Comparison of ENCODE assay signal across 20 cellular contexts in genomic region chr1:228017356-228018124, GRCh38. TPM values are rescaled to one million over a fixed set of nuclear protein-coding genes. Genes with fewer than 3 reads are reported as not detected.
DNase-seq lines count a peak whose midpoint lies in the region; ATAC-seq, FAIRE-seq and TF ChIP-seq lines count a peak whose summit lies in the region.
"Had no signal": no experiment of that assay in that cellular context is flagged by ENCODE, and none has a peak within 500 bp of the region (broad histone marks: within the 10 kb centered on the region; RNA-seq: fewer than 3 reads in every experiment).

No MANE protein-coding gene starts in this region.

- intact Hi-C loops in right lobe of liver (cut with DNase I) (no loop called here), HepG2 (cut with micrococcal nuclease; ENCODE audit: unreplicated experiment) (no loop called here), dorsolateral prefrontal cortex (cut with DNase I) (no loop called here), aorta (cut with DNase I) (no loop called here)

- peaks cover 10% of the 10 kb centered on the region for H3K27me3 Mint-ChIP-seq in neural progenitor cell (ENCODE audit: insufficient read depth, low read depth)
- peaks cover 0 to 6% (median 2%) of the 10 kb centered on the region in 3 donors for H3K27me3 Mint-ChIP-seq in immature natural killer cell (ENCODE audit: low read depth in 3 of 3)

- TF ChIP-seq POLR2A in right lobe of liver (IDR thresholded peaks at IDR 0.05): no peak
- TF ChIP-seq POLR2A in HepG2 (IDR thresholded peaks at IDR 0.05; ENCODE audit: insufficient read depth in 1 of 2, low read depth in 2 of 2, low read length in 2 of 2): no peak

- no peak for TF ChIP-seq RAD21 in HepG2 (CRISPR knock-in tag; IDR thresholded peaks at IDR 0.05)

- H3K4me3 Mint-ChIP-seq in neural progenitor cell (no peak overlapping the region), immature natural killer cell (no peak overlapping the region)

- H3K36me3 ChIP-seq in right lobe of liver: no peaks in the 10 kb centered on the region
- no peaks in the 10 kb centered on the region for H3K36me3 ChIP-seq in HepG2 (replicated peaks in 1 of 2; ENCODE audit: control insufficient read depth in 1 of 2, insufficient read depth in 2 of 2, low read length in 2 of 2)
- H3K36me3 ChIP-seq in neural progenitor cell: no peaks in the 10 kb centered on the region
- H3K36me3 ChIP-seq in aorta (ENCODE audit: control insufficient read depth in 1 of 2, insufficient read depth in 2 of 2, low read length in 1 of 2): no peaks in the 10 kb centered on the region

- 86% methylated on average over 8 of the region's 16 CpGs for WGBS in right lobe of liver (ENCODE audit: insufficient coverage, low coverage, low lambda C conversion rate, missing lambda C conversion rate)
- WGBS in HepG2 (ENCODE audit: low lambda C conversion rate): 28% methylated on average over 14 of the region's 16 CpGs
- 94 to 96% methylated on average over 16 of the region's 16 CpGs for WGBS in aorta, 2 donors

- no peak for ATAC-seq in right lobe of liver
- ATAC-seq in HepG2: no peak
- no peak for ATAC-seq in aorta (ENCODE audit: low FRiP score)
- ATAC-seq in GM19328 (IDR thresholded peaks at IDR 0.05; ENCODE audit: unreplicated experiment): no peak
- ATAC-seq in GM19395 (IDR thresholded peaks at IDR 0.05; ENCODE audit: unreplicated experiment): no peak
- ATAC-seq: K562, Panc1, Right ventricle myocardium inferior had no signal

- no peak for TF ChIP-seq CTCF in right lobe of liver (IDR thresholded peaks at IDR 0.05)
- no peak for TF ChIP-seq CTCF in HepG2 (CRISPR knock-in tag; IDR thresholded peaks at IDR 0.05)
- no peak for TF ChIP-seq CTCF in dorsolateral prefrontal cortex (IDR thresholded peaks at IDR 0.05 in 54 of 56, conservative IDR thresholded peaks at IDR 0.05 in 2 of 56; ENCODE audit: low read depth in 1 of 56, partially characterized antibody in 56 of 56)
- TF ChIP-seq CTCF in neural progenitor cell (IDR thresholded peaks at IDR 0.05): no peak

- H3K27ac ChIP-seq in right lobe of liver (no peak overlapping the region), HepG2 (ENCODE audit: extremely low read length, insufficient read depth, low read length) (no peak overlapping the region), dorsolateral prefrontal cortex (no peak overlapping the region), neural progenitor cell (no peak overlapping the region), aorta (ENCODE audit: low read depth in 1 of 2, low read length in 2 of 2) (no peak overlapping the region)

- in situ Hi-C loops in HepG2 (cut with HindIII; ENCODE audit: extremely low pct_ligation_motif_present, low pct_unique_long_range_greater_than_20kb): no loop called here

- H3K9me3 ChIP-seq in right lobe of liver (no peaks in the 10 kb centered on the region), HepG2 (ENCODE audit: low read length) (no peaks in the 10 kb centered on the region), neural progenitor cell (ENCODE audit: low read depth) (no peaks in the 10 kb centered on the region), aorta (ENCODE audit: control insufficient read depth, low read length) (no peaks in the 10 kb centered on the region)

- no peaks in the 10 kb centered on the region for H3K9me3 Mint-ChIP-seq in neural progenitor cell
- H3K9me3 Mint-ChIP-seq in immature natural killer cell: no peaks in the 10 kb centered on the region

- H3K4me3 ChIP-seq in right lobe of liver (no peak overlapping the region), HepG2 (replicated peaks in 1 of 3; ENCODE audit: insufficient read depth in 1 of 3, low read depth in 2 of 3, low read length in 3 of 3) (no peak overlapping the region), dorsolateral prefrontal cortex (no peak overlapping the region), neural progenitor cell (no peak overlapping the region), aorta (ENCODE audit: low read length in 2 of 2) (no peak overlapping the region)
- H3K4me3 ChIP-seq: K562 had no signal

- CTCF ChIA-PET in HepG2 (lab: Yijun Ruan, JAX; ENCODE audit: low intra/inter-chr PET ratio, low total read pairs): no interaction called here

- H3K36me3 Mint-ChIP-seq in neural progenitor cell (peaks cover 10% of the 10 kb centered on the region), immature natural killer cell (no peaks in the 10 kb centered on the region)

- no peaks in the 10 kb centered on the region for H3F3A ChIP-seq in neural progenitor cell (ENCODE audit: low read depth)

- H3K4me2 ChIP-seq in HepG2 (ENCODE audit: low read depth, low read length) (no peak overlapping the region), neural progenitor cell (no peak overlapping the region)

- H3K4me1 ChIP-seq in right lobe of liver: no peaks in the 10 kb centered on the region
- H3K4me1 ChIP-seq in HepG2 (ENCODE audit: insufficient read depth, low read length): no peaks in the 10 kb centered on the region
- no peaks in the 10 kb centered on the region for H3K4me1 ChIP-seq in neural progenitor cell
- no peaks in the 10 kb centered on the region for H3K4me1 ChIP-seq in aorta (ENCODE audit: control insufficient read depth in 1 of 2, insufficient read depth in 2 of 2, low read length in 2 of 2)

- H3K27ac Mint-ChIP-seq in neural progenitor cell (peak overlapping the region; percentile 54), immature natural killer cell (no peak overlapping the region)

- no TSS peak for BruUV-seq in HepG2 (replicated peaks; lab: Mats Ljungman, UMichigan)

- H3K9ac ChIP-seq in HepG2 (ENCODE audit: insufficient read depth, low read depth, low read length): no peak overlapping the region
- no peak overlapping the region for H3K9ac ChIP-seq in neural progenitor cell

- H4K20me1 ChIP-seq in HepG2 (ENCODE audit: insufficient read depth, low read length) (no peaks in the 10 kb centered on the region), neural progenitor cell (ENCODE audit: low read depth) (no peaks in the 10 kb centered on the region)

- H3K79me2 ChIP-seq in HepG2 (ENCODE audit: insufficient read depth, low read length) (no peaks in the 10 kb centered on the region), neural progenitor cell (ENCODE audit: low read depth) (no peaks in the 10 kb centered on the region)

- peaks cover 27% of the 10 kb centered on the region for H3K4me1 Mint-ChIP-seq in neural progenitor cell
- no peaks in the 10 kb centered on the region for H3K4me1 Mint-ChIP-seq in immature natural killer cell

- H3K27me3 ChIP-seq in right lobe of liver (no peaks in the 10 kb centered on the region), HepG2 (ENCODE audit: control insufficient read depth in 1 of 2, insufficient read depth in 2 of 2, low read length in 2 of 2) (peaks cover 6 to 49% of the 10 kb centered on the region in 2 experiments), dorsolateral prefrontal cortex (peaks cover 0 to 10% (median 0%) of the 10 kb centered on the region in 45 donors), neural progenitor cell (peaks cover 96% of the 10 kb centered on the region), aorta (ENCODE audit: control insufficient read depth in 1 of 2, insufficient read depth in 2 of 2, low read length in 1 of 2) (no peaks in the 10 kb centered on the region)

- POLR2A ChIA-PET in HepG2 (lab: Yijun Ruan, JAX): no interaction called here

- TF ChIP-seq EP300 in HepG2 (IDR thresholded peaks at IDR 0.05; ENCODE audit: low read depth in 2 of 2, low read length in 2 of 2) (no peak), HepG2 (CRISPR knock-in tag; IDR thresholded peaks at IDR 0.05; ENCODE audit: borderline replicate concordance) (no peak)

- DNase-seq in right lobe of liver (peak in 2 of 3 donors; percentile 14 to 27), HepG2 (ENCODE audit: low spot score) (no peak), dorsolateral prefrontal cortex (peak in 6 of 10 donors; percentile 14 to 23 (median 19)), neural progenitor cell (ENCODE audit: low spot score) (no peak), aorta (peak; percentile 24 to 49), immature natural killer cell (no peak)
- DNase-seq: ACHN, AML-193, NCI-H1105, NCI-H2081, NCI-H2171 treated with DMSO at 0.1 percent for 48 hours, NCI-H446 treated with DMSO at 0.1 percent for 48 hours had no signal

- FAIRE-seq in HepG2 (lab: Jason Lieb, UNC): no peak
- FAIRE-seq: G401.6, H1, K562 had no signal

- H2AFZ ChIP-seq in HepG2 (ENCODE audit: low read length) (no peak overlapping the region), neural progenitor cell (replicated peaks) (no peak overlapping the region)

TF ChIP-seq in HepG2, 621 proteins besides CTCF, POLR2A, EP300 and RAD21 (continues in another document):
- TF ChIP-seq TCF12 (IDR thresholded peaks at IDR 0.05) (no peak), TCF12 (CRISPR knock-in tag; IDR thresholded peaks at IDR 0.05) (no peak), ZNF883 (CRISPR knock-in tag; IDR thresholded peaks at IDR 0.05; ENCODE audit: not compliant biosample characterization) (no peak), TBL1XR1 (IDR thresholded peaks at IDR 0.05; ENCODE audit: borderline replicate concordance, low read length, partially characterized antibody) (no peak)

RNA-seq across cellular contexts. Expression of gene WNT3A, which starts 10.7 kb away (rescaled TPM):
- not detected for total RNA-seq in right lobe of liver
- total RNA-seq in HepG2 (2016; rRNA removed; fragmentation: Illumina TruSeq; extraction: Trizol): not detected in 2 replicates
- not detected in 2 replicates for total RNA-seq in HepG2 (2016; cell fraction: cytosol; rRNA removed; fragmentation: Illumina TruSeq; extraction: Trizol; ENCODE audit: low read depth)
- not detected in 2 replicates for total RNA-seq in HepG2 (2016; cell fraction: insoluble cytoplasmic fraction; rRNA removed; fragmentation: Illumina TruSeq; extraction: Trizol)
- total RNA-seq in HepG2 (2016; cell fraction: membrane; rRNA removed; fragmentation: Illumina TruSeq; extraction: Trizol): not detected in 2 replicates
- not detected in 2 replicates for total RNA-seq in HepG2 (2016; cell fraction: nucleus; rRNA removed; fragmentation: Illumina TruSeq; extraction: Trizol)
- not detected in 2 replicates for polyA plus RNA-seq in HepG2 (2011; rRNA removed)
- not detected in 2 replicates for polyA plus RNA-seq in HepG2 (2011; cell fraction: cytosol; rRNA removed)
- not detected in 2 replicates for polyA plus RNA-seq in HepG2 (2011; cell fraction: nucleus; rRNA removed)
- not detected in 2 replicates for polyA plus RNA-seq in HepG2 (2012)
- not detected in 2 replicates for polyA plus RNA-seq in HepG2 (2016; cell fraction: cytosol; fragmentation: Illumina TruSeq; extraction: Trizol; ENCODE audit: low read depth)
- not detected in 2 replicates for polyA plus RNA-seq in HepG2 (2016; cell fraction: insoluble cytoplasmic fraction; fragmentation: Illumina TruSeq; extraction: Trizol; ENCODE audit: low read depth)
- not detected in 2 replicates for polyA plus RNA-seq in HepG2 (2016; cell fraction: membrane; fragmentation: Illumina TruSeq; extraction: Trizol; ENCODE audit: low read depth)
- not detected in 2 replicates for polyA plus RNA-seq in HepG2 (2016; cell fraction: nucleus; fragmentation: Illumina TruSeq; extraction: Trizol; ENCODE audit: insufficient read depth, low read depth)
- not detected in 2 replicates for polyA minus RNA-seq in HepG2 (2011; rRNA and poly(A)+ RNA removed; ENCODE audit: low replicate concordance)
- not detected in 2 replicates for polyA minus RNA-seq in HepG2 (2011; cell fraction: cytosol; rRNA and poly(A)+ RNA removed)
- polyA minus RNA-seq in HepG2 (2011; cell fraction: nucleus; rRNA and poly(A)+ RNA removed): not detected in 2 replicates
- not detected for total RNA-seq in dorsolateral prefrontal cortex
- total RNA-seq in neural progenitor cell (ENCODE audit: low replicate concordance): 0.12 TPM in 1 of 2 replicates, not detected in the other
- total RNA-seq in aorta: not detected
- polyA plus RNA-seq in aorta: not detected
- polyA plus RNA-seq in immature natural killer cell: not detected
- total RNA-seq: K562, Right ventricle myocardium inferior, SK-MEL-5 had no signal
- polyA plus RNA-seq: K562 had no signal

Comparison
In these comparisons a context has a peak if more than half of its experiments do, and no peak if none do; other contexts are left out.
1. DNase-seq: peak in right lobe of liver (2 of 3), dorsolateral prefrontal cortex (6 of 10) and aorta (2 of 2); none in HepG2 (single experiment), neural progenitor cell (single experiment) and immature natural killer cell (0 of 3).